10 cellular contexts compared by ENCODE assay signal in the genomic region with DNA sequence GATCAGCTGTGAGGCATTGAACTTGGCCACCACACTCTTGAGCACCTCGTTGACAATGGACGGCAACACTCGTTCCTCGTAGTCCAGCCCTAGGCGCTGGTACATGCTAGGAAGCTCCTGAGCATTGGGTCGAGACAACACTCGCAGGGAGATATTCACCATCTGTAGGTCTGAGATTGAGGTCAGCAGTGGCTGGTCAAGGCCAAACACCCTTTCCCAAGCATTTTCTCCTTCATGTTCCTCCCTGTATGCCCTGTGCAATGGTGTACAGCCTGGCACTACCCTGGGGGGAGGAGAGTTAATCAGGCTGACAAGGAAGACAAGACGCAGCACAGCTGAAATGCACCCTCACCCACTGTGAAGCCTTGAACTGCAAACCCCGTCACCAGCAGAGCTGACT. TPM values are rescaled to one million over a fixed set of nuclear protein-coding genes. Genes with fewer than 3 reads are reported as not detected.
DNase-seq lines count a peak whose midpoint lies in the region; ATAC-seq and TF ChIP-seq lines count a peak whose summit lies in the region.
"Had no signal": no experiment of that assay in that cellular context is flagged by ENCODE, and none has a peak within 500 bp of the region (broad histone marks: within the 10 kb centered on the region; RNA-seq: fewer than 3 reads in every experiment).

No MANE protein-coding gene starts in this region.

- TF ChIP-seq CTCF in PC-3 (conservative IDR thresholded peaks at IDR 0.05; ENCODE audit: low read depth, low read length) = no peak

- BruUV-seq in PC-3 (replicated peaks; lab: Mats Ljungman, UMichigan) = no TSS peak

- no peak overlapping the region for H2AFZ ChIP-seq in PC-3 (ENCODE audit: low read length)

- POLR2A ChIA-PET in PC-3 (lab: Charles Lee; ENCODE audit: unreplicated experiment) = no interaction called here

- H3K4me2 ChIP-seq in PC-3 (ENCODE audit: low read length) = peak overlapping the region; percentile 100

- peaks cover 41% of the 10 kb centered on the region for H3K36me3 ChIP-seq in PC-3 (ENCODE audit: low read depth, low read length)
- peaks cover 32 to 43% (median 42%) of the 10 kb centered on the region in 3 donors for H3K36me3 ChIP-seq in skeletal muscle tissue (ENCODE audit: control insufficient read depth in 3 of 3, insufficient read depth in 3 of 3, low read length in 3 of 3)

- ATAC-seq in PC-3 (no peak), GM21528 (IDR thresholded peaks at IDR 0.05; ENCODE audit: low FRiP score, unreplicated experiment) (no peak)
- ATAC-seq in effector memory CD8-positive, alpha-beta T cell (replicated peaks) = no peak

- DNase-seq in activated CD4-positive, alpha-beta T cell treated with anti-CD3 and anti-CD28 coated beads for 48 hours = peak; percentile 3
- no peak for DNase-seq in activated CD4-positive, alpha-beta T cell treated with anti-CD3 and anti-CD28 coated beads, Interleukin-2, amount 50 U/mL, for 1 hour
- DNase-seq in PC-3 (no peak), HUDEP-2 (lab: John Stamatoyannopoulos, UW; ENCODE audit: unreplicated experiment in 76 of 76) (no peak), NCI-H510A treated with DMSO at 0.1 percent for 48 hours (lab: John Stamatoyannopoulos, UW) (no peak)
- DNase-seq in effector memory CD8-positive, alpha-beta T cell = no peak
- DNase-seq: effector memory CD4-positive, alpha-beta T cell had no signal

- peak overlapping the region; percentile 98 for H3K4me3 ChIP-seq in PC-3 (ENCODE audit: low read length)
- peak overlapping the region in 1 of 3 donors; percentile 100 for H3K4me3 ChIP-seq in skeletal muscle tissue (ENCODE audit: low read length in 3 of 3)

- H3K4me1 Mint-ChIP-seq in effector memory CD8-positive, alpha-beta T cell (ENCODE audit: low read depth in 2 of 2) = peaks cover 29 to 33% of the 10 kb centered on the region in 2 donors

- H3K9ac ChIP-seq in PC-3 (ENCODE audit: low read length) (no peak overlapping the region), skeletal muscle tissue (ENCODE audit: low read depth in 1 of 3, low read length in 3 of 3) (peak overlapping the region in 2 of 3 donors; percentile 8 to 97)

- peaks cover 46% of the 10 kb centered on the region for H3K36me3 Mint-ChIP-seq in effector memory CD8-positive, alpha-beta T cell (ENCODE audit: insufficient read depth)

- intact Hi-C loops in PC-3 (cut with micrococcal nuclease) = no loop called here

- H3K9me3 Mint-ChIP-seq in effector memory CD8-positive, alpha-beta T cell = no peaks in the 10 kb centered on the region

- peaks cover 55% of the 10 kb centered on the region for H3K79me2 ChIP-seq in PC-3 (ENCODE audit: low read length)

- peak overlapping the region; percentile 93 to 98 for H3K4me3 Mint-ChIP-seq in effector memory CD8-positive, alpha-beta T cell

- H3K9me3 ChIP-seq in PC-3 (ENCODE audit: low read length) (no peaks in the 10 kb centered on the region), skeletal muscle tissue (ENCODE audit: control insufficient read depth in 3 of 3, low read length in 3 of 3) (no peaks in the 10 kb centered on the region)

- peaks cover 25% of the 10 kb centered on the region for H3K4me1 ChIP-seq in PC-3 (ENCODE audit: insufficient read depth, low read length)
- H3K4me1 ChIP-seq in skeletal muscle tissue (ENCODE audit: control insufficient read depth in 3 of 3, insufficient read depth in 3 of 3, low read length in 3 of 3) = peaks cover 25 to 46% (median 38%) of the 10 kb centered on the region in 3 donors

- no peaks in the 10 kb centered on the region for H3K27me3 Mint-ChIP-seq in effector memory CD8-positive, alpha-beta T cell

- CTCF ChIA-PET in PC-3 (lab: Charles Lee) = interaction anchor here (1.1 kb wide), 1 partner anchor 24 kb away, joined by 3 read pairs; no protein-coding TSS in a partner anchor

- no peaks in the 10 kb centered on the region for H3K9me2 ChIP-seq in PC-3 (replicated peaks; ENCODE audit: low read length)

- H3F3A ChIP-seq in PC-3 (ENCODE audit: low read length, unreplicated experiment) = peaks cover 4% of the 10 kb centered on the region

- H3K27ac ChIP-seq in PC-3 (ENCODE audit: low read length) (no peak overlapping the region), skeletal muscle tissue (ENCODE audit: low read depth, low read length) (no peak overlapping the region)

- H3K27ac Mint-ChIP-seq in effector memory CD8-positive, alpha-beta T cell = peak overlapping the region in 1 of 2 donors; percentile 94

- H3K27me3 ChIP-seq in PC-3 (ENCODE audit: low read length) = no peaks in the 10 kb centered on the region
- H3K27me3 ChIP-seq in skeletal muscle tissue (ENCODE audit: control insufficient read depth in 3 of 3, insufficient read depth in 3 of 3, low read length in 3 of 3) = no peaks in the 10 kb centered on the region

- no peaks in the 10 kb centered on the region for H4K20me1 ChIP-seq in PC-3 (ENCODE audit: low read length)

RNA-seq across cellular contexts. Expression of a gene that starts 2.0 kb away (rescaled TPM):
- total RNA-seq in PC-3 (2014; rRNA removed) (353 and 376 TPM in 2 replicates), skeletal muscle tissue (273 TPM)

RNA-seq across cellular contexts. Expression of a gene that starts 2.3 kb away (rescaled TPM):
- 40.7 and 44.3 TPM in 2 replicates for total RNA-seq in PC-3 (2014; rRNA removed)
- 28.2 TPM for total RNA-seq in skeletal muscle tissue

RNA-seq across cellular contexts. Expression of a gene that starts 17.3 kb away (rescaled TPM):
- total RNA-seq in PC-3 (2014; rRNA removed) = 22.5 and 28.4 TPM in 2 replicates
- total RNA-seq in skeletal muscle tissue = 7.8 TPM
- total RNA-seq: LHCN-M2 had no signal

RNA-seq across cellular contexts. Expression of a gene that starts 24.6 kb away (rescaled TPM):
- total RNA-seq in PC-3 (2014; rRNA removed) (125 and 130 TPM in 2 replicates), skeletal muscle tissue (205 TPM)

RNA-seq across cellular contexts. Expression of a gene that starts 24.8 kb away (rescaled TPM):
- total RNA-seq in PC-3 (2014; rRNA removed) = not detected in 2 replicates
- not detected for total RNA-seq in skeletal muscle tissue
- total RNA-seq: LHCN-M2 had no signal
